8 cellular contexts compared by ENCODE assay signal in genomic region chr12:108560321-108560721, GRCh38. TPM values are rescaled to one million over a fixed set of nuclear protein-coding genes. Genes with fewer than 3 reads are reported as not detected.
DNase-seq lines count a peak whose midpoint lies in the region; ATAC-seq, FAIRE-seq and TF ChIP-seq lines count a peak whose summit lies in the region.

No MANE protein-coding gene starts in this region.

- no peak for TF ChIP-seq POLR2A in erythroblast (IDR thresholded peaks at IDR 0.05; ENCODE audit: low read length)

- H3K4me3 ChIP-seq in GM08714 (ENCODE audit: low read length) (peak overlapping the region; percentile 72), pancreas (peak overlapping the region; percentile 86 to 97 (median 92))

- 0 to 1% methylated on average over 12 of the region's 12 CpGs for WGBS in pancreas, 2 donors

- CTCF ChIA-PET in RWPE1 (lab: Yijun Ruan, JAX), result no interaction called here

- H3K27me3 ChIP-seq in pancreas, result no peaks in the 10 kb centered on the region

- intact Hi-C loops in pancreas (cut with DNase I), result loop anchor here in 1 of 3 donors (10.0 kb wide), 1 partner anchor 244 kb away; no protein-coding TSS in a partner anchor

- H3K36me3 ChIP-seq in pancreas, result peaks cover 0 to 8% (median 4%) of the 10 kb centered on the region in 3 donors

- DNase-seq in RWPE1 (ENCODE audit: low spot score) (no peak), erythroblast (lab: John Stamatoyannopoulos, UW) (peak; percentile 75 to 84), pancreas (no peak), SW 1271 (lab: John Stamatoyannopoulos, UW) (no peak)
- no peak for DNase-seq in stimulated activated naive CD4-positive, alpha-beta T cell (lab: John Stamatoyannopoulos, UW)

- peaks cover 10 to 17% (median 15%) of the 10 kb centered on the region in 3 donors for H3K4me1 ChIP-seq in pancreas

- no peak for ATAC-seq in pancreas
- ATAC-seq in GM19455 (IDR thresholded peaks at IDR 0.05; ENCODE audit: unreplicated experiment), result no peak
- ATAC-seq in GM18868 (IDR thresholded peaks at IDR 0.05; ENCODE audit: unreplicated experiment), result no peak

- no peak for FAIRE-seq in pancreas (lab: Jason Lieb, UNC)

- H3K9me3 ChIP-seq in pancreas, result no peaks in the 10 kb centered on the region

- POLR2A ChIA-PET in RWPE1 (lab: Yijun Ruan, JAX; ENCODE audit: low non-redundant PET), result interaction anchor here (0.6 kb wide), 1 partner anchor 202 kb away, joined by 3 read pairs; no protein-coding TSS in a partner anchor

- H3K27ac ChIP-seq in RWPE1 (peak overlapping the region; percentile 76), pancreas (peak overlapping the region in 2 of 4 donors; percentile 87 to 90)

- no peak for TF ChIP-seq CTCF in RWPE1 (conservative IDR thresholded peaks at IDR 0.05; ENCODE audit: low read depth)
- no peak for TF ChIP-seq CTCF in pancreas (IDR thresholded peaks at IDR 0.05)

RNA-seq across cellular contexts. Expression of gene SART3, which starts 0.7 kb away (rescaled TPM):
- 10 to 100 TPM; 13.9 to 23.4 (median 16.7) TPM for total RNA-seq in pancreas
- 10 to 100 TPM; 14.9 to 21.7 TPM for polyA plus RNA-seq in pancreas

RNA-seq across cellular contexts. Expression of gene ISCU, which starts 2.1 kb away (rescaled TPM):
- total RNA-seq in pancreas, result 10 to 100 TPM; 34.1 to 66.7 (median 41.4) TPM
- 100 to 1,000 TPM in 1 of 2 donors, 10 to 100 TPM in 1; 51.8 to 126 TPM for polyA plus RNA-seq in pancreas

RNA-seq across cellular contexts. Expression of gene TMEM119, which starts 37.6 kb away (rescaled TPM):
- total RNA-seq in pancreas, result 10 to 100 TPM in 1 of 6 donors, 1 to 10 TPM in 5; 1.0 to 18.8 (median 2.5) TPM
- 1 to 10 TPM; 2.0 to 2.2 TPM for polyA plus RNA-seq in pancreas

RNA-seq across cellular contexts. Expression of gene FICD, which starts 45.2 kb away (rescaled TPM):
- total RNA-seq in pancreas, result 10 to 100 TPM in 5 of 6 donors, 1 to 10 TPM in 1; 8.8 to 16.9 (median 11.1) TPM
- polyA plus RNA-seq in pancreas, result 1 to 10 TPM; 7.5 to 7.8 TPM

Comparison
In these comparisons a context has a peak if more than half of its experiments do, and no peak if none do; other contexts are left out.
1. DNase-seq: peak in erythroblast (2 of 2); none in RWPE1 (single experiment), pancreas (0 of 6), SW 1271 (0 of 2) and stimulated activated naive CD4-positive, alpha-beta T cell (0 of 6).